9 cellular contexts compared by ENCODE assay signal in the genomic region with DNA sequence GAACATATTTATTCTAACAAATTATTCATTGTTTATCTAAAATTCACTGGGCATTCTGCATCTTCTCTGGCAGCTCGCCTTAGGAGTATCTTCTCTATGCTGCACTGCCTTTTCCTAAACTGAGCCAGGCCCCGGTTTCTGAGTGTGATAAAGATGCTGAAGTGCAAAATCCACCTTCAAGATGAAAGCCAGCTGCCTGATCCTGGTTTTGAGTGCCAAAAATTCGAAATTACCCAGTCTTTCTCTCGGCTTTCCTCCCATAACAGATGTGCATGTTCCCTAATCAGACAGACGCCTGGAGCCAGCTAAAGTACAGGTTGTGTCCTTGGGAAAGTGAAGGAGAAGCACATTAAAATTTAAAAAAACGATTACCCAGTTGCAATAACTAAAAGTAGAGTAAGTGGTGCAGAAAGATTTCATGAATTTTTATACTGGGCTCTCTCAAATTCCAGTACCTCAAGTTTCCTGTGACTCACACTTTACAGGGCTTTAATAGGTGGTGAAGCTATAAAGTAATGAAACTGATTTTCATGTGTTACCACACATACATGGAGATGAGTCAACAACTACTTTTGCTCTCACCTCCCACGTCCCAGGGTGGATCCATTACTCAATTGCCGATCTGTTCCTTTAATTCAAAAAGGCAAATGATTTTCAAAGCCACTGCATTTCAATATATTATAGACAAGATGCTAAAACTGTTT.
DNase-seq lines count a peak whose midpoint lies in the region; ATAC-seq and TF ChIP-seq lines count a peak whose summit lies in the region.
"Had no signal": no experiment of that assay in that cellular context is flagged by ENCODE, and none has a peak within 500 bp of the region (broad histone marks: within the 10 kb centered on the region; RNA-seq: fewer than 3 reads in every experiment).

No MANE protein-coding gene starts in this region.

- peak; percentile 23 for DNase-seq in activated CD8-positive, alpha-beta memory T cell treated with anti-CD3 and anti-CD28 coated beads, Interleukin-2, amount 50 U/mL, for 24 hours (ENCODE audit: extremely low read depth)
- DNase-seq in activated CD8-positive, alpha-beta memory T cell treated with anti-CD3 and anti-CD28 coated beads for 24 hours: no peak
- peak; percentile 54 for DNase-seq in activated T-cell treated with anti-CD3 and anti-CD28 coated beads, Interleukin-2, amount 50 U/mL, for 24 hours
- DNase-seq in hepatocyte (ENCODE audit: low spot score) (peak; percentile 19), activated gamma-delta T cell treated with Interleukin-2 at 50 U/mL for 16 hours (no peak)
- peak; percentile 35 to 61 for DNase-seq in stimulated activated CD8-positive, alpha-beta memory T cell treated with anti-CD3 and anti-CD28 coated beads, Interleukin-7, amount 100 ng/mL, for 48 hours (ENCODE audit: extremely low read depth in 1 of 2, low read depth in 1 of 2)
- no peak for DNase-seq in central memory CD4-positive, alpha-beta T cell

- H3K36me3 Mint-ChIP-seq in activated T-cell treated with anti-CD3 and anti-CD28 coated beads, Interleukin-2, amount 50 U/mL, for 24 hours (ENCODE audit: low read depth): no peaks in the 10 kb centered on the region

- WGBS in hepatocyte (ENCODE audit: low lambda C conversion rate, missing lambda C conversion rate): 56% methylated on average over 8 of the region's 8 CpGs

- no peaks in the 10 kb centered on the region for H3K9me2 ChIP-seq in hepatocyte (replicated peaks; ENCODE audit: insufficient read depth)

- peaks cover 63% of the 10 kb centered on the region for H3K27me3 Mint-ChIP-seq in activated T-cell treated with anti-CD3 and anti-CD28 coated beads, Interleukin-2, amount 50 U/mL, for 24 hours

- H3K4me3 Mint-ChIP-seq in activated T-cell treated with anti-CD3 and anti-CD28 coated beads, Interleukin-2, amount 50 U/mL, for 24 hours: peak overlapping the region; percentile 18

- ATAC-seq in HG03442 (IDR thresholded peaks at IDR 0.05; ENCODE audit: unreplicated experiment): peak; percentile 93
- ATAC-seq: body of pancreas had no signal

- peak overlapping the region; percentile 53 for H3K27ac Mint-ChIP-seq in activated T-cell treated with anti-CD3 and anti-CD28 coated beads, Interleukin-2, amount 50 U/mL, for 24 hours

- H3K4me1 Mint-ChIP-seq in activated T-cell treated with anti-CD3 and anti-CD28 coated beads, Interleukin-2, amount 50 U/mL, for 24 hours (ENCODE audit: low read depth): peaks cover 34% of the 10 kb centered on the region

- H3K4me3 ChIP-seq in hepatocyte: no peak overlapping the region
- H3K4me3 ChIP-seq: body of pancreas had no signal

- H2AFZ ChIP-seq in hepatocyte: no peak overlapping the region

- H3K36me3 ChIP-seq in hepatocyte (replicated peaks; ENCODE audit: insufficient read depth, low read depth): no peaks in the 10 kb centered on the region

- H3K4me1 ChIP-seq in hepatocyte (ENCODE audit: insufficient read depth): no peaks in the 10 kb centered on the region
- H3K4me1 ChIP-seq: body of pancreas had no signal

- H3K9me3 ChIP-seq in hepatocyte (ENCODE audit: low read depth): no peaks in the 10 kb centered on the region
- H3K9me3 ChIP-seq: body of pancreas had no signal

- no peak overlapping the region for H3K27ac ChIP-seq in hepatocyte
- H3K27ac ChIP-seq: body of pancreas had no signal

- no peaks in the 10 kb centered on the region for H4K20me1 ChIP-seq in hepatocyte (ENCODE audit: insufficient read depth, poor library complexity, severe bottlenecking)

- no peaks in the 10 kb centered on the region for H3K27me3 ChIP-seq in hepatocyte
- H3K27me3 ChIP-seq: body of pancreas had no signal

- TF ChIP-seq CTCF in hepatocyte (IDR thresholded peaks at IDR 0.05; ENCODE audit: poor library complexity): no peak

- no peaks in the 10 kb centered on the region for H3K9me3 Mint-ChIP-seq in activated T-cell treated with anti-CD3 and anti-CD28 coated beads, Interleukin-2, amount 50 U/mL, for 24 hours

- H3K79me2 ChIP-seq in hepatocyte: no peaks in the 10 kb centered on the region

- no peak overlapping the region for H3K4me2 ChIP-seq in hepatocyte

Comparison
In these comparisons a context has a peak if more than half of its experiments do, and no peak if none do; other contexts are left out.
1. DNase-seq: peak in activated CD8-positive, alpha-beta memory T cell treated with anti-CD3 and anti-CD28 coated beads, Interleukin-2, amount 50 U/mL, for 24 hours (single experiment), activated T-cell treated with anti-CD3 and anti-CD28 coated beads, Interleukin-2, amount 50 U/mL, for 24 hours (single experiment), hepatocyte (single experiment) and stimulated activated CD8-positive, alpha-beta memory T cell treated with anti-CD3 and anti-CD28 coated beads, Interleukin-7, amount 100 ng/mL, for 48 hours (2 of 2); none in activated CD8-positive, alpha-beta memory T cell treated with anti-CD3 and anti-CD28 coated beads for 24 hours (single experiment), activated gamma-delta T cell treated with Interleukin-2 at 50 U/mL for 16 hours (single experiment) and central memory CD4-positive, alpha-beta T cell (single experiment).